Comparison of ENCODE assay signal across 8 cellular contexts in the genomic region with DNA sequence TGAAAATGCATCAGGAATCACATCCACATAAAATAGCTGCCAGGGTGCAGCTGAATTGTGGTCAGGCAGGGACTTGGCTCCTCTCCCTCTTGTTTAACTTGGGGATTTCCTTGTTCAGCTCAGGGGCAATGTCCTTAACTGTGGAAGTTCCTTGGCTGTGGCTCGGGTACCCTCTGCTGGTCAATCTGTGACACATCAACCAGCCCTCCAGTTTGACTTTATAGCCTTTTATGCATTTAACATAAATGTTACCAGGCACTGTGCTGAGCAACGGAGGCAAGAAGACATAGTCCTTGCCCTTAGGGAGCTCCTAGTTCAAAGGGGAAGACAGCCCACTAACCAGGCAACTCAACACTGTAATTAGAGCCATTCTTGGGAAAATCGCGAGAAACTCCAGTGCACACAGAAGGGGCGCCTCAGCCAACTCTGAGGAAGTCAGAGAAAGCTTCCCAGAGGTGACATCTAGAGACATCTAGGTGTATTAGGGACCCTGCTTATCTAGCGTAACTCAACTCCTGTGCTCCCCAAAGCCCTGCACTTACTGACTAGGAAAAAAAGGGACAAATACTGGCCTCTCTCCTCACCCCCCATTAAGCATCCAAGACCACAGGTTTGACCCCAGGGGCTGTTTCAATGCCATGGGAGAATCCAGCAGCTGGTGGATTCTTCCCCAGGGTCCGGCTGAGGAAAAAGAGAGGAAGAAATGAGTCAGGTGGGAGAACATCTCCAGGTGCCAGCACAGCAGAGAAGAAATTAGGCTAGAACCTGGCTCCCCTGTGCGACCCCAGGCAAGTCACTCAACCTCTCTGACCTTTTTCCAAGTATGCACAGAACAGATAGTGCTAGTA. TPM values are rescaled to one million over a fixed set of nuclear protein-coding genes. Genes with fewer than 3 reads are reported as not detected.
A peak's percentile ranks its signal among the peaks of the same experiment; 100 is the strongest.
DNase-seq lines count a peak whose midpoint lies in the region; ATAC-seq and TF ChIP-seq lines count a peak whose summit lies in the region.

No MANE protein-coding gene starts in this region.

- in situ Hi-C loops in gastrocnemius medialis (cut with MboI; ENCODE audit: low sequenced_read_pairs in 4 of 4) = loop anchor here (10.0 to 25.0 kb wide), 3 partner anchors 94 to 1027 kb away; partner anchors contain the start of genes MOSMO (in 2 of the 4), PDZD9 (in 2 of the 4), DNAH3 (in 1 of the 4) and LDAF1 (in 1 of the 4)

- H3K36me3 ChIP-seq in gastrocnemius medialis = no peaks in the 10 kb centered on the region

- peak overlapping the region; percentile 97 for H3K27ac Mint-ChIP-seq in T-helper 17 cell

- TF ChIP-seq POLR2A in gastrocnemius medialis (IDR thresholded peaks at IDR 0.05) = no peak

- peaks cover 46% of the 10 kb centered on the region for H3K4me1 Mint-ChIP-seq in T-helper 17 cell

- no peaks in the 10 kb centered on the region for H3K27me3 Mint-ChIP-seq in T-helper 17 cell

- H3K4me3 Mint-ChIP-seq in T-helper 17 cell = peak overlapping the region; percentile 91

- no peaks in the 10 kb centered on the region for H3K9me3 ChIP-seq in T-helper 17 cell (ENCODE audit: control insufficient read depth, low read length, poor library complexity, severe bottlenecking)
- no peaks in the 10 kb centered on the region for H3K9me3 ChIP-seq in gastrocnemius medialis

- TF ChIP-seq CTCF in GM12865 (IDR thresholded peaks at IDR 0.05; ENCODE audit: insufficient read depth, low read depth, low read length, missing control alignments) (peak; percentile 77), gastrocnemius medialis (IDR thresholded peaks at IDR 0.05 in 4 of 5, conservative IDR thresholded peaks at IDR 0.05 in 1 of 5) (peak; percentile 65 to 83 (median 74))

- H3K4me3 ChIP-seq in GM12865 (ENCODE audit: low read depth, low read length) (peak overlapping the region; percentile 64), gastrocnemius medialis (peak overlapping the region in 1 of 4 donors; percentile 73)

- ATAC-seq in T-helper 17 cell (no peak), gastrocnemius medialis (no peak), GM21737 (IDR thresholded peaks at IDR 0.05; ENCODE audit: unreplicated experiment) (no peak)

- peak; percentile 87 for DNase-seq in GM12865 (ENCODE audit: low read depth)
- peak; percentile 56 for DNase-seq in NCI-H1694 treated with DMSO at 0.1 percent for 48 hours (lab: John Stamatoyannopoulos, UW)
- DNase-seq in T-helper 17 cell = peak; percentile 33 to 53 (median 43)
- peak; percentile 95 for DNase-seq in astrocyte of the hippocampus (ENCODE audit: low read depth, low spot score)
- DNase-seq in hippocampal formation (lab: John Stamatoyannopoulos, UW) = peak; percentile 23 to 68
- peak; percentile 48 to 58 for DNase-seq in gastrocnemius medialis
- DNase-seq in NCI-H128 (lab: John Stamatoyannopoulos, UW; ENCODE audit: unreplicated experiment) = no peak

- H3K27me3 ChIP-seq in gastrocnemius medialis = no peaks in the 10 kb centered on the region

- H3K4me1 ChIP-seq in gastrocnemius medialis = peaks cover 19 to 21% of the 10 kb centered on the region in 2 donors

- peak overlapping the region; percentile 48 to 98 (median 97) for H3K27ac ChIP-seq in gastrocnemius medialis

- H3K36me3 Mint-ChIP-seq in T-helper 17 cell (ENCODE audit: low read depth) = no peaks in the 10 kb centered on the region

- intact Hi-C loops in gastrocnemius medialis (cut with DNase I; ENCODE audit: low total_unique reads) = loop anchor here (2.0 to 5.0 kb wide), 2 partner anchors 102 to 188 kb away; partner anchors contain the start of gene PDZD9

RNA-seq across cellular contexts. Expression of gene EEF2K, which starts 17.3 kb away (rescaled TPM):
- total RNA-seq in T-helper 17 cell (10 to 100 TPM; 14.4 to 14.7 TPM), gastrocnemius medialis (10 to 100 TPM; 18.7 to 39.9 (median 21.2) TPM)

RNA-seq across cellular contexts. Expression of gene SDR42E2, which starts 26.5 kb away (rescaled TPM):
- 1 to 10 TPM; 1.5 to 2.3 TPM for total RNA-seq in T-helper 17 cell
- not detected for total RNA-seq in gastrocnemius medialis
